1 cellular context compared by ENCODE assay signal in genomic region chr10:27699778-27700177, GRCh38.
TF ChIP-seq lines count a peak whose summit lies in the region.

No MANE protein-coding gene starts in this region.

TF ChIP-seq in IMR-90, 13 proteins besides CTCF, POLR2A, EP300 and RAD21 (continued from another document):
- TF ChIP-seq USF2 (IDR thresholded peaks at IDR 0.05; ENCODE audit: low read depth, low read length) (no peak), MXI1 (IDR thresholded peaks at IDR 0.05; ENCODE audit: borderline replicate concordance, low read depth, low read length) (no peak), RCOR1 (IDR thresholded peaks at IDR 0.05; ENCODE audit: insufficient replicate concordance, low read length) (no peak), BHLHE40 (IDR thresholded peaks at IDR 0.05; ENCODE audit: low read depth, low read length) (no peak), ELK1 (IDR thresholded peaks at IDR 0.05; ENCODE audit: borderline replicate concordance, low read depth, low read length) (no peak), CEBPB (IDR thresholded peaks at IDR 0.05; ENCODE audit: low read depth, low read length) (no peak), RFX5 (IDR thresholded peaks at IDR 0.05; ENCODE audit: low read depth, low read length) (no peak), CHD1 (IDR thresholded peaks at IDR 0.05; ENCODE audit: low read depth, low read length) (no peak), NFE2L2 (IDR thresholded peaks at IDR 0.05; ENCODE audit: low read depth, low read length) (no peak), MAFK (IDR thresholded peaks at IDR 0.05; ENCODE audit: low read depth, low read length) (no peak), SMC3 (IDR thresholded peaks at IDR 0.05; ENCODE audit: low read depth, low read length) (no peak)
